Comparison of ENCODE assay signal across 28 cellular contexts in the genomic region with DNA sequence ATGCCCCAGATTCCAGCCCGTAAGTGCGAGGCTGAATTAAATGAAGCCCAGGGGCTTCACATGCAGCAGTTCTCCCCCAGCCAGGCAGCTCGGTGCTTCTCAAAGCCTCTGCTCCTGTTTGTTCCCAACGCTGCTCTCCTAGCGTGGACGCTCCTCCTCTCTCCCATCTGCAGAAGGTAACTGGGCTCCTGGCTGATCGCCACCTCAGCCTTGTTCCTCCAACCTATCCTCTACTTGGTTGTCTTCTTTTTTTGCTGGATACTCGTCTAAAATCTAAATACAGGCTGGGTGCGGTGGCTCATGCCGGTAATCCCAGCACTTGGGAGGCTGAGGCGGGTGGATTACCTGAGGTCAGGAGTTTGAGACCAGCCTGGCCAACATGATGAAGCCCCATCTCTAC.
"Had no signal": no experiment of that assay in that cellular context is flagged by ENCODE, and none has a peak within 500 bp of the region (broad histone marks: within the 10 kb centered on the region; RNA-seq: fewer than 3 reads in every experiment).

No MANE protein-coding gene starts in this region.

- H3K4me1 ChIP-seq: left ventricle myocardium inferior, neural progenitor cell, stomach, testis, transverse colon, upper lobe of right lung had no signal

- H3K27me3 ChIP-seq: neural progenitor cell, neutrophil, ovary, stomach, testis, thyroid gland, transverse colon, upper lobe of right lung had no signal

- H3K27me3 Mint-ChIP-seq: naive B cell; progenitor cell of endocrine pancreas; stimulated activated naive B cell treated with anti-CD40 and anti-IgM and Interleukin-4, amounts not matched to agents 10 μg/mL and 1 μg/mL and 100 μg/mL, for 72 hours had no signal

- H2AFZ ChIP-seq: neural progenitor cell had no signal

- H3K36me3 ChIP-seq: neutrophil, ovary had no signal

- H3K9me3 ChIP-seq: left ventricle myocardium inferior, neutrophil, ovary, stomach, testis, thyroid gland, transverse colon, upper lobe of right lung had no signal

- H3K36me3 Mint-ChIP-seq: immature natural killer cell, natural killer cell had no signal

- H3K4me2 ChIP-seq: neural progenitor cell had no signal

- H3K27ac Mint-ChIP-seq: immature natural killer cell; mesothelial cell of epicardium; naive B cell; natural killer cell; nephron progenitor cell; neural progenitor cell; progenitor cell of endocrine pancreas; stimulated activated naive B cell treated with anti-CD40 and anti-IgM and Interleukin-4, amounts not matched to agents 10 μg/mL and 1 μg/mL and 100 μg/mL, for 72 hours had no signal

- DNase-seq: hypothalamus; immature natural killer cell; left ventricle myocardium inferior; mesendoderm; naive B cell; natural killer cell; nephron progenitor cell; occipital lobe; ovary; right cardiac atrium; stimulated activated CD4-positive, alpha-beta T cell treated with anti-CD3 and anti-CD28 coated beads, Interleukin-12 subunit alpha, Interleukin-12 subunit beta, amount 100 ng/mL, for 4 hours; stimulated activated CD4-positive, alpha-beta T cell treated with anti-CD3 and anti-CD28 coated beads, Interleukin-15, amount 100 ng/mL, for 24 hours; stimulated activated CD4-positive, alpha-beta T cell treated with anti-CD3 and anti-CD28 coated beads, Interleukin-2, amount 100 ng/mL, for 24 hours; stimulated activated CD4-positive, alpha-beta T cell treated with anti-CD3 and anti-CD28 coated beads, Interleukin-4, amount 100 ng/mL, for 1 hour; stimulated activated naive B cell treated with anti-CD40 and anti-IgM and Interleukin-4, amounts not matched to agents 10 μg/mL and 1 μg/mL and 100 μg/mL, for 72 hours; stimulated activated naive CD8-positive, alpha-beta T cell treated with anti-CD3 and anti-CD28 coated beads, Interleukin-15, Interleukin-2, amounts not matched to agents 100 U/mL and 50 U/mL, for 24 hours; stomach; testis; thyroid gland; transverse colon; upper lobe of right lung had no signal

- H3K4me3 ChIP-seq: left ventricle myocardium inferior, lung, neural progenitor cell, ovary, skin epidermis, stomach, testis, thyroid gland, transverse colon, upper lobe of right lung had no signal

- ATAC-seq: natural killer cell; right cardiac atrium; sciatic nerve; stimulated activated naive B cell treated with anti-CD40 and anti-IgM and Interleukin-4, amounts not matched to agents 10 μg/mL and 1 μg/mL and 100 μg/mL, for 72 hours; stimulated activated naive CD8-positive, alpha-beta T cell treated with anti-CD3 and anti-CD28 coated beads, Interleukin-15, Interleukin-2, amounts not matched to agents 100 U/mL and 50 U/mL, for 24 hours; upper lobe of right lung had no signal

- H3K4me1 Mint-ChIP-seq: immature natural killer cell, mesothelial cell of epicardium, natural killer cell, neural progenitor cell had no signal

- H3K27ac ChIP-seq: left ventricle myocardium inferior, neural progenitor cell, neutrophil, ovary, skin epidermis, stomach, testis, thyroid gland, transverse colon, upper lobe of right lung had no signal

- H3K4me3 Mint-ChIP-seq: immature natural killer cell; mesothelial cell of epicardium; naive B cell; natural killer cell; nephron progenitor cell; neural progenitor cell; stimulated activated naive B cell treated with anti-CD40 and anti-IgM and Interleukin-4, amounts not matched to agents 10 μg/mL and 1 μg/mL and 100 μg/mL, for 72 hours had no signal

- H3K9me3 Mint-ChIP-seq: mesothelial cell of epicardium; naive B cell; natural killer cell; nephron progenitor cell; neural progenitor cell; stimulated activated naive B cell treated with anti-CD40 and anti-IgM and Interleukin-4, amounts not matched to agents 10 μg/mL and 1 μg/mL and 100 μg/mL, for 72 hours had no signal

- H3K9ac ChIP-seq: neural progenitor cell had no signal
